ENCODE assay signal across 30 cellular contexts in genomic region chr6:12097791-12098190, GRCh38.
DNase-seq lines count a peak whose midpoint lies in the region; ATAC-seq and TF ChIP-seq lines count a peak whose summit lies in the region.
"Had no signal": no experiment of that assay in that cellular context is flagged by ENCODE, and none has a peak within 500 bp of the region (broad histone marks: within the 10 kb centered on the region; RNA-seq: fewer than 3 reads in every experiment).

No MANE protein-coding gene starts in this region.

- H3K4me1 Mint-ChIP-seq in natural killer cell treated with Interleukin-12 subunit alpha and Interleukin-12 subunit beta and Interleukin-15 and Interleukin-18, amount 100 ng/mL, for 72 hours (ENCODE audit: low read depth in 2 of 2), result peaks cover 13 to 14% of the 10 kb centered on the region in 2 donors
- H3K4me1 Mint-ChIP-seq: neural progenitor cell had no signal

- no peaks in the 10 kb centered on the region for H3K79me2 ChIP-seq in osteoblast (ENCODE audit: insufficient read depth, low read length)

- no peaks in the 10 kb centered on the region for H3K27me3 ChIP-seq in osteoblast (ENCODE audit: insufficient read depth, low read length)
- H3K27me3 ChIP-seq: neural progenitor cell, upper lobe of right lung had no signal

- H3K27ac Mint-ChIP-seq in natural killer cell treated with Interleukin-12 subunit alpha and Interleukin-12 subunit beta and Interleukin-15 and Interleukin-18, amount 100 ng/mL, for 72 hours, result no peak overlapping the region
- H3K27ac Mint-ChIP-seq: activated CD4-positive, alpha-beta T cell treated with anti-CD3 and anti-CD28 coated beads for 36 hours; CD4-positive, alpha-beta T cell; neural progenitor cell; stimulated activated memory B cell treated with anti-CD40 and anti-IgM and Interleukin-4, amounts not matched to agents 10 μg/mL and 1 μg/mL and 100 μg/mL, for 72 hours had no signal

- H3K4me1 ChIP-seq in osteoblast (ENCODE audit: insufficient read depth, low read length), result peaks cover 19% of the 10 kb centered on the region
- H3K4me1 ChIP-seq: neural progenitor cell, upper lobe of right lung had no signal

- in situ Hi-C loops in ACHN (cut with HindIII; ENCODE audit: low pct_ligation_motif_present, low pct_unique_long_range_greater_than_20kb, low sequenced_read_pairs), result no loop called here

- H3K27ac ChIP-seq in osteoblast (ENCODE audit: low read depth, low read length), result no peak overlapping the region
- H3K27ac ChIP-seq: epithelial cell of prostate, neural progenitor cell, upper lobe of right lung had no signal

- no peak overlapping the region for H2AFZ ChIP-seq in osteoblast (ENCODE audit: low read length)
- H2AFZ ChIP-seq: neural progenitor cell had no signal

- no peaks in the 10 kb centered on the region for H3K36me3 ChIP-seq in osteoblast (ENCODE audit: insufficient read depth, low read length)
- H3K36me3 ChIP-seq: neural progenitor cell, upper lobe of right lung had no signal

- TF ChIP-seq CTCF in epithelial cell of esophagus (IDR thresholded peaks at IDR 0.05; ENCODE audit: insufficient read depth, low read depth, low read length, missing control alignments) (no peak), osteoblast (IDR thresholded peaks at IDR 0.05; ENCODE audit: extremely low read depth, low read depth, low read length) (no peak)

- no peak overlapping the region for H3K4me3 ChIP-seq in epithelial cell of esophagus (ENCODE audit: low read length)
- no peak overlapping the region for H3K4me3 ChIP-seq in osteoblast (ENCODE audit: insufficient read depth, low read length)
- H3K4me3 ChIP-seq: neural progenitor cell, upper lobe of right lung had no signal

- no peak for ATAC-seq in natural killer cell treated with Interleukin-12 subunit alpha and Interleukin-12 subunit beta and Interleukin-15 and Interleukin-18, amount 100 ng/mL, for 72 hours
- ATAC-seq in GM21723 (IDR thresholded peaks at IDR 0.05; ENCODE audit: unreplicated experiment), result no peak
- ATAC-seq in GM21526 (IDR thresholded peaks at IDR 0.05; ENCODE audit: low FRiP score, unreplicated experiment), result no peak
- ATAC-seq: activated CD4-positive, alpha-beta T cell treated with anti-CD3 and anti-CD28 coated beads for 36 hours; HCT116; left lobe of liver; sciatic nerve; stimulated activated memory B cell treated with anti-CD40 and anti-IgM and Interleukin-4, amounts not matched to agents 10 μg/mL and 1 μg/mL and 100 μg/mL, for 72 hours; T-helper 17 cell; upper lobe of right lung had no signal

- H4K20me1 ChIP-seq in osteoblast (ENCODE audit: insufficient read depth, low read length), result no peaks in the 10 kb centered on the region

- no peak overlapping the region for H3K4me3 Mint-ChIP-seq in natural killer cell treated with Interleukin-12 subunit alpha and Interleukin-12 subunit beta and Interleukin-15 and Interleukin-18, amount 100 ng/mL, for 72 hours
- H3K4me3 Mint-ChIP-seq: activated CD4-positive, alpha-beta T cell treated with anti-CD3 and anti-CD28 coated beads for 36 hours; CD4-positive, alpha-beta T cell; neural progenitor cell; stimulated activated memory B cell treated with anti-CD40 and anti-IgM and Interleukin-4, amounts not matched to agents 10 μg/mL and 1 μg/mL and 100 μg/mL, for 72 hours; T-helper 17 cell had no signal

- H3K36me3 Mint-ChIP-seq in natural killer cell treated with Interleukin-12 subunit alpha and Interleukin-12 subunit beta and Interleukin-15 and Interleukin-18, amount 100 ng/mL, for 72 hours, result peaks cover 6% of the 10 kb centered on the region

- peak overlapping the region; percentile 2 for H3K4me2 ChIP-seq in osteoblast (ENCODE audit: insufficient read depth, low read length)
- H3K4me2 ChIP-seq: neural progenitor cell had no signal

- no peaks in the 10 kb centered on the region for H3K9me3 Mint-ChIP-seq in natural killer cell treated with Interleukin-12 subunit alpha and Interleukin-12 subunit beta and Interleukin-15 and Interleukin-18, amount 100 ng/mL, for 72 hours
- H3K9me3 Mint-ChIP-seq: CD4-positive, alpha-beta T cell; stimulated activated memory B cell treated with anti-CD40 and anti-IgM and Interleukin-4, amounts not matched to agents 10 μg/mL and 1 μg/mL and 100 μg/mL, for 72 hours had no signal

- H3K27me3 Mint-ChIP-seq in natural killer cell treated with Interleukin-12 subunit alpha and Interleukin-12 subunit beta and Interleukin-15 and Interleukin-18, amount 100 ng/mL, for 72 hours, result no peaks in the 10 kb centered on the region
- H3K27me3 Mint-ChIP-seq: activated CD4-positive, alpha-beta T cell treated with anti-CD3 and anti-CD28 coated beads for 36 hours; CD4-positive, alpha-beta T cell; stimulated activated memory B cell treated with anti-CD40 and anti-IgM and Interleukin-4, amounts not matched to agents 10 μg/mL and 1 μg/mL and 100 μg/mL, for 72 hours; T-helper 17 cell had no signal

- no peaks in the 10 kb centered on the region for H3K9me3 ChIP-seq in osteoblast (ENCODE audit: low read depth, low read length)
- H3K9me3 ChIP-seq: upper lobe of right lung had no signal

- DNase-seq in COLO829 (ENCODE audit: low spot score) (peak; percentile 32), HS-5 (ENCODE audit: low read depth) (peak; percentile 56), epithelial cell of esophagus (ENCODE audit: low read depth) (peak; percentile 16), osteoblast (ENCODE audit: insufficient read length, low spot score, missing footprints) (no peak), ACHN (no peak)
- no peak for DNase-seq in natural killer cell treated with Interleukin-12 subunit alpha and Interleukin-12 subunit beta and Interleukin-15 and Interleukin-18, amount 100 ng/mL, for 72 hours (ENCODE audit: low spot score)
- DNase-seq: activated CD4-positive, alpha-beta T cell treated with anti-CD3 and anti-CD28 coated beads for 36 hours; activated gamma-delta T cell treated with Interleukin-2 at 50 U/mL for 16 hours; activated T-cell treated with anti-CD3 and anti-CD28 coated beads, Interleukin-2, amount 50 U/mL, for 1 hour; CD4-positive, alpha-beta T cell; cerebellar nuclear complex; DMS 273 treated with DMSO at 0.1 percent for 48 hours; KG1; mesenchymal stem cell; MM.1S; NCI-H1417; NCI-H2081 treated with DMSO at 0.1 percent for 48 hours; NCI-H748 treated with DMSO at 0.1 percent for 48 hours; stimulated activated CD4-positive, alpha-beta T cell treated with anti-CD3 and anti-CD28 coated beads, Interleukin-4, amount 100 ng/mL, for 4 hours; substantia nigra; T-helper 17 cell; upper lobe of right lung had no signal

Comparison
In these comparisons a context has a peak if more than half of its experiments do, and no peak if none do; other contexts are left out.
1. DNase-seq: peak in COLO829 (single experiment), HS-5 (single experiment) and epithelial cell of esophagus (single experiment); none in osteoblast (single experiment), ACHN (single experiment) and natural killer cell treated with Interleukin-12 subunit alpha and Interleukin-12 subunit beta and Interleukin-15 and Interleukin-18, amount 100 ng/mL, for 72 hours (single experiment).